Comparison of ENCODE assay signal across 22 cellular contexts in the genomic region with DNA sequence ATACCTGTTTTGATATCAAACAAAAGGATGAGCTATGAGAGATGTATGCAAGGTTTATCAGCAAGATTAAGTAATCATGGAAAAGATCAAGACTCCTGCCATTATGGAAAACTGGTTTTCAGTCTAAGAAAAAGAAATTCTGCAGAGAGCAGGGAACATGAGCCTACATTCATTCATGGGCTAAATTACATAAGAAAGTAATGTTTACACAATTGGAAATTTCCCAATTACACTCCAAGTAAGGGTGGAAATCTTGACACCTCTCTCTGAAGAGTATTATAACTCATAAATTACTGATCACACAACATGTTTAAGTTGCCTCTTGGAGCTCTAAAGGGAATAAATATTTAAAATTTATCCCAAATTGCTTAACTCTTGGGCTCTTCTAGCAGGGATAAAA.
DNase-seq lines count a peak whose midpoint lies in the region; ATAC-seq and TF ChIP-seq lines count a peak whose summit lies in the region.
"Had no signal": no experiment of that assay in that cellular context is flagged by ENCODE, and none has a peak within 500 bp of the region (broad histone marks: within the 10 kb centered on the region; RNA-seq: fewer than 3 reads in every experiment).

No MANE protein-coding gene starts in this region.

- no peaks in the 10 kb centered on the region for H3K36me3 ChIP-seq in left lung
- H3K36me3 ChIP-seq: BE2C, BLaER1 had no signal

- H3K4me3 ChIP-seq in left lung = no peak overlapping the region
- H3K4me3 ChIP-seq: BLaER1, GM12878 had no signal

- DNase-seq in NCI-H69 (lab: John Stamatoyannopoulos, UW) (peak; percentile 31), left lung (no peak)
- no peak for DNase-seq in stimulated activated CD4-positive, alpha-beta T cell treated with anti-CD3 and anti-CD28 coated beads, Interleukin-2, amount 100 ng/mL, for 48 hours
- DNase-seq: 8988T; ACHN; BE2C; C1 segment of cervical spinal cord; CD4-positive, alpha-beta memory T cell; CD4-positive, CD25-positive, alpha-beta regulatory T cell; CD8-positive, alpha-beta memory T cell; COR-L47; DMS 273 treated with DMSO at 0.1 percent for 48 hours; DMS153; DMS53; DMS79; DND-41; EL; GDM1 had no signal

- TF ChIP-seq CTCF in left lung (IDR thresholded peaks at IDR 0.05) = no peak

- H3K27ac ChIP-seq in left lung = no peak overlapping the region
- H3K27ac ChIP-seq: BLaER1 had no signal

- intact Hi-C loops in left lung (cut with DNase I) = no loop called here

- no peaks in the 10 kb centered on the region for H3K27me3 ChIP-seq in left lung
- H3K27me3 ChIP-seq: BE2C, BLaER1 had no signal

- peak; percentile 44 for ATAC-seq in left lung
- ATAC-seq in GM19395 (IDR thresholded peaks at IDR 0.05; ENCODE audit: unreplicated experiment) = no peak
- no peak for ATAC-seq in HG03521 (IDR thresholded peaks at IDR 0.05; ENCODE audit: unreplicated experiment)
- ATAC-seq: GM12878 had no signal

- no peaks in the 10 kb centered on the region for H3K4me1 ChIP-seq in left lung
- H3K4me1 ChIP-seq: BE2C, BLaER1 had no signal

- H3K9me3 ChIP-seq in left lung = no peaks in the 10 kb centered on the region
- H3K9me3 ChIP-seq: BE2C, BLaER1 had no signal
